In the genomic region with DNA sequence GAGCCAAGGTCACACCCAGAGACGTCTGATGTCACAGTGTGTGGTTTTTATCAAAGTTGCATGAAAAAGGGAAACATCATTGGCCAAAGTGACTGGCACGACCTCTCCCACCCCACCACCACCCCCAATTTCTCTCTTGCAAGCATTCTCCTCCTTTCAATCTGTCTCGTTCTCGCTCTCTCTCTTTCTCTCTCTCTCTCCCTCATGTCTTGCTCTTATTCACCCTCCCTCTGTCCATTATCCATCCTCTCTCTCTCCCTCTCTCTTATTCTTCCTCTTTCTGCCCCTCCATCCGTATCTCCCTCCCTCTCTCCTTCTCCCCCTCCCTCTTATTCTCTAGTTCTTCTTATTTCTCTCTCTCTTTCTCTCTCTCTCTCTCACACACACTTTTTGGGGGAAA, we compare ENCODE assay signal across 28 cellular contexts.
"Had no signal": no experiment of that assay in that cellular context is flagged by ENCODE, and none has a peak within 500 bp of the region (broad histone marks: within the 10 kb centered on the region; RNA-seq: fewer than 3 reads in every experiment).

No MANE protein-coding gene starts in this region.

- H3K4me1 Mint-ChIP-seq: immature natural killer cell; memory B cell; naive thymus-derived CD8-positive, alpha-beta T cell; stimulated activated naive CD8-positive, alpha-beta T cell treated with anti-CD3 and anti-CD28 coated beads, Interleukin-15, amount 100 ng/mL, for 72 hours had no signal

- H3K4me1 ChIP-seq: pancreas, prostate gland, right atrium auricular region, suprapubic skin, transverse colon, upper lobe of right lung, uterus had no signal

- H3K4me2 ChIP-seq: smooth muscle cell had no signal

- H3K27ac ChIP-seq: heart right ventricle, pancreas, prostate gland, right atrium auricular region, suprapubic skin, transverse colon, upper lobe of right lung, uterus had no signal

- H3K36me3 ChIP-seq: pancreas, prostate gland, suprapubic skin, transverse colon, upper lobe of right lung, uterus had no signal

- H3K27me3 ChIP-seq: heart right ventricle, pancreas, right atrium auricular region, suprapubic skin, transverse colon, upper lobe of right lung, uterus had no signal

- H3K27ac Mint-ChIP-seq: effector memory CD8-positive, alpha-beta T cell; immature natural killer cell; memory B cell; naive thymus-derived CD8-positive, alpha-beta T cell; nephron progenitor cell had no signal

- H3K9me3 Mint-ChIP-seq: effector memory CD8-positive, alpha-beta T cell; immature natural killer cell; memory B cell; nephron progenitor cell; stimulated activated naive CD8-positive, alpha-beta T cell treated with anti-CD3 and anti-CD28 coated beads, Interleukin-15, amount 100 ng/mL, for 72 hours had no signal

- H3K36me3 Mint-ChIP-seq: immature natural killer cell; memory B cell; naive thymus-derived CD8-positive, alpha-beta T cell had no signal

- DNase-seq: cortex of kidney; effector memory CD8-positive, alpha-beta T cell; foreskin fibroblast; glutamatergic neuron; heart right ventricle; hypothalamus; immature natural killer cell; islet precursor cell; midbrain; naive thymus-derived CD8-positive, alpha-beta T cell; nephron progenitor cell; occipital lobe; pancreas; stimulated activated CD4-positive, alpha-beta T cell treated with anti-CD3 and anti-CD28 coated beads, Interleukin-12 subunit alpha, Interleukin-12 subunit beta, amount 100 ng/mL, for 4 hours; stimulated activated CD4-positive, alpha-beta T cell treated with anti-CD3 and anti-CD28 coated beads, Interleukin-1b, Interleukin-23, amount 100 ng/mL, for 48 hours; stimulated activated CD4-positive, alpha-beta T cell treated with anti-CD3 and anti-CD28 coated beads, Interleukin-4, amount 100 ng/mL, for 1 hour; stimulated activated CD8-positive, alpha-beta memory T cell treated with anti-CD3 and anti-CD28 coated beads, Interleukin-4, amount 100 ng/mL, for 48 hours; stimulated activated naive CD4-positive, alpha-beta T cell; stimulated activated naive CD8-positive, alpha-beta T cell treated with anti-CD3 and anti-CD28 coated beads, Interleukin-15, amount 100 ng/mL, for 72 hours; transverse colon; upper lobe of right lung; uterus had no signal

- H3K9me3 ChIP-seq: heart right ventricle, pancreas, prostate gland, right atrium auricular region, suprapubic skin, transverse colon, upper lobe of right lung, uterus had no signal

- H3K4me3 ChIP-seq: heart right ventricle, lung, pancreas, prostate gland, right atrium auricular region, smooth muscle cell, suprapubic skin, transverse colon, upper lobe of right lung, uterus had no signal

- H3K4me3 Mint-ChIP-seq: effector memory CD8-positive, alpha-beta T cell; immature natural killer cell; memory B cell; naive thymus-derived CD8-positive, alpha-beta T cell; nephron progenitor cell; stimulated activated naive CD8-positive, alpha-beta T cell treated with anti-CD3 and anti-CD28 coated beads, Interleukin-15, amount 100 ng/mL, for 72 hours had no signal
